16 cellular contexts compared by ENCODE assay signal in genomic region chr10:77842652-77843212, GRCh38.
DNase-seq lines count a peak whose midpoint lies in the region; ATAC-seq and TF ChIP-seq lines count a peak whose summit lies in the region.
"Had no signal": no experiment of that assay in that cellular context is flagged by ENCODE, and none has a peak within 500 bp of the region (broad histone marks: within the 10 kb centered on the region; RNA-seq: fewer than 3 reads in every experiment).

No MANE protein-coding gene starts in this region.

- no peaks in the 10 kb centered on the region for H3K9me3 ChIP-seq in muscle layer of colon (ENCODE audit: low read length)
- no peaks in the 10 kb centered on the region for H3K9me3 ChIP-seq in thyroid gland
- H3K9me3 ChIP-seq: HAP-1, SJCRH30 had no signal

- peaks cover 6 to 17% of the 10 kb centered on the region in 2 donors for H3K4me1 Mint-ChIP-seq in effector memory CD8-positive, alpha-beta T cell (ENCODE audit: low read depth in 2 of 2)

- H3K9me3 Mint-ChIP-seq in effector memory CD8-positive, alpha-beta T cell: no peaks in the 10 kb centered on the region
- H3K9me3 Mint-ChIP-seq: CD4-positive, CD25-positive, alpha-beta regulatory T cell had no signal

- ATAC-seq in effector memory CD8-positive, alpha-beta T cell (replicated peaks): peak; percentile 80
- no peak for ATAC-seq in GM18873 (IDR thresholded peaks at IDR 0.05; ENCODE audit: low FRiP score, unreplicated experiment)

- TF ChIP-seq POLR2A in thyroid gland (IDR thresholded peaks at IDR 0.05): no peak

- intact Hi-C loops in thyroid gland (cut with DNase I): loop anchor here (10.0 kb wide), 1 partner anchor 162 kb away; no protein-coding TSS in a partner anchor

- H3K9ac ChIP-seq in muscle layer of colon (ENCODE audit: low read length): no peak overlapping the region

- DNase-seq in RWPE1 (ENCODE audit: low spot score) (no peak), thyroid gland (no peak), glomerular visceral epithelial cell (ENCODE audit: extremely low spot score) (no peak), SHP77 treated with DMSO at 0.1 percent for 48 hours (lab: John Stamatoyannopoulos, UW) (no peak)
- DNase-seq in effector memory CD8-positive, alpha-beta T cell: no peak
- DNase-seq: EL, NCI-H1436, NCI-H2029, NCI-H510A, NCI-H774, RPMI8226, SJCRH30 had no signal

- no peaks in the 10 kb centered on the region for H3K27me3 ChIP-seq in muscle layer of colon (ENCODE audit: control insufficient read depth in 1 of 2, insufficient read depth in 2 of 2, low read length in 2 of 2)
- no peaks in the 10 kb centered on the region for H3K27me3 ChIP-seq in thyroid gland
- H3K27me3 ChIP-seq: SJCRH30 had no signal

- H3K4me1 ChIP-seq in muscle layer of colon (ENCODE audit: insufficient read depth, low read length): peaks cover 47% of the 10 kb centered on the region
- peaks cover 70 to 94% of the 10 kb centered on the region in 2 donors for H3K4me1 ChIP-seq in thyroid gland
- H3K4me1 ChIP-seq: SJCRH30 had no signal

- peak overlapping the region in 1 of 2 donors; percentile 27 for H3K4me3 Mint-ChIP-seq in effector memory CD8-positive, alpha-beta T cell
- H3K4me3 Mint-ChIP-seq: CD4-positive, CD25-positive, alpha-beta regulatory T cell had no signal

- no peaks in the 10 kb centered on the region for H3K27me3 Mint-ChIP-seq in effector memory CD8-positive, alpha-beta T cell
- H3K27me3 Mint-ChIP-seq: CD4-positive, CD25-positive, alpha-beta regulatory T cell had no signal

- 74 to 90% methylated on average over 5 of the region's 5 CpGs for WGBS in thyroid gland, 2 donors

- peak overlapping the region in 1 of 2 donors; percentile 92 for H3K27ac Mint-ChIP-seq in effector memory CD8-positive, alpha-beta T cell

- H3K27ac ChIP-seq in RWPE1: peak overlapping the region; percentile 25; the same call in 1 of the 2 replicates
- H3K27ac ChIP-seq in muscle layer of colon (ENCODE audit: low read depth, low read length): peak overlapping the region; percentile 59
- peak overlapping the region; percentile 86 to 94 (median 92) for H3K27ac ChIP-seq in thyroid gland
- H3K27ac ChIP-seq: SJCRH30 had no signal

- H3K36me3 Mint-ChIP-seq in effector memory CD8-positive, alpha-beta T cell (ENCODE audit: insufficient read depth): peaks cover 23% of the 10 kb centered on the region
- H3K36me3 Mint-ChIP-seq: CD4-positive, CD25-positive, alpha-beta regulatory T cell had no signal

- H3K36me3 ChIP-seq in muscle layer of colon (ENCODE audit: insufficient read depth, low read length) (peaks cover 42% of the 10 kb centered on the region), thyroid gland (no peaks in the 10 kb centered on the region)

- CTCF ChIA-PET in RWPE1 (lab: Yijun Ruan, JAX): no interaction called here

- H3K4me3 ChIP-seq in muscle layer of colon (ENCODE audit: low read depth in 1 of 2, low read length in 2 of 2) (no peak overlapping the region), thyroid gland (replicated peaks in 1 of 3) (no peak overlapping the region)
- H3K4me3 ChIP-seq: HAP-1, SJCRH30 had no signal

- TF ChIP-seq CTCF in RWPE1 (conservative IDR thresholded peaks at IDR 0.05; ENCODE audit: low read depth) (no peak), thyroid gland (IDR thresholded peaks at IDR 0.05) (peak in 1 of 6 experiments; percentile 5)

- POLR2A ChIA-PET in RWPE1 (lab: Yijun Ruan, JAX; ENCODE audit: low non-redundant PET): interaction anchor here (0.5 kb wide), 1 partner anchor 99 kb away, joined by 8 read pairs; no protein-coding TSS in a partner anchor

Comparison
In these comparisons a context has a peak if more than half of its experiments do, and no peak if none do; other contexts are left out.
1. H3K27ac ChIP-seq: peak in every context shown above with its lines; median percentile 92 in thyroid gland; 59 in muscle layer of colon; 25 in RWPE1.